11 cellular contexts compared by ENCODE assay signal in genomic region chr5:78568212-78568611, GRCh38.
DNase-seq lines count a peak whose midpoint lies in the region; ATAC-seq and TF ChIP-seq lines count a peak whose summit lies in the region.
"Had no signal": no experiment of that assay in that cellular context is flagged by ENCODE, and none has a peak within 500 bp of the region (broad histone marks: within the 10 kb centered on the region; RNA-seq: fewer than 3 reads in every experiment).

No MANE protein-coding gene starts in this region.

- peaks cover 34% of the 10 kb centered on the region for H3K4me1 Mint-ChIP-seq in mesothelial cell of epicardium
- H3K4me1 Mint-ChIP-seq: activated naive CD8-positive, alpha-beta T cell treated with anti-CD3 and anti-CD28 coated beads for 36 hours had no signal

- peak in 1 of 56 donors; percentile 9 for TF ChIP-seq CTCF in dorsolateral prefrontal cortex (IDR thresholded peaks at IDR 0.05 in 54 of 56, conservative IDR thresholded peaks at IDR 0.05 in 2 of 56; ENCODE audit: low read depth in 1 of 56, partially characterized antibody in 56 of 56)
- no peak for TF ChIP-seq CTCF in mesothelial cell of epicardium (IDR thresholded peaks at IDR 0.05; ENCODE audit: unreplicated experiment)
- TF ChIP-seq CTCF in thoracic aorta (IDR thresholded peaks at IDR 0.05), result no peak

- H3K4me1 ChIP-seq in thoracic aorta (ENCODE audit: control insufficient read depth in 1 of 2, low read depth in 2 of 2), result peaks cover 39 to 56% of the 10 kb centered on the region in 2 donors

- peaks cover 17% of the 10 kb centered on the region for H3K36me3 Mint-ChIP-seq in mesothelial cell of epicardium
- H3K36me3 Mint-ChIP-seq: activated naive CD8-positive, alpha-beta T cell treated with anti-CD3 and anti-CD28 coated beads for 36 hours had no signal

- no peaks in the 10 kb centered on the region for H3K27me3 ChIP-seq in dorsolateral prefrontal cortex
- H3K27me3 ChIP-seq in thoracic aorta (replicated peaks; ENCODE audit: insufficient read depth), result no peaks in the 10 kb centered on the region

- H3K4me3 Mint-ChIP-seq in mesothelial cell of epicardium, result no peak overlapping the region
- H3K4me3 Mint-ChIP-seq: activated naive CD8-positive, alpha-beta T cell treated with anti-CD3 and anti-CD28 coated beads for 36 hours had no signal

- in situ Hi-C loops in SK-MEL-5 (cut with HindIII; ENCODE audit: low pct_unique_long_range_greater_than_20kb, low sequenced_read_pairs), result no loop called here

- peak overlapping the region in 27 of 59 donors; percentile 1 to 46 (median 19) for H3K4me3 ChIP-seq in dorsolateral prefrontal cortex
- no peak overlapping the region for H3K4me3 ChIP-seq in thoracic aorta

- peaks cover 5% of the 10 kb centered on the region for H3K9me3 Mint-ChIP-seq in mesothelial cell of epicardium

- H3K27me3 Mint-ChIP-seq in mesothelial cell of epicardium (ENCODE audit: low read depth), result no peaks in the 10 kb centered on the region
- H3K27me3 Mint-ChIP-seq: activated naive CD8-positive, alpha-beta T cell treated with anti-CD3 and anti-CD28 coated beads for 36 hours had no signal

- intact Hi-C loops in dorsolateral prefrontal cortex (cut with DNase I), result no loop called here

- DNase-seq in SK-MEL-5 (ENCODE audit: low read depth, low spot score) (peak; percentile 98), dorsolateral prefrontal cortex (peak in 5 of 10 donors; percentile 40 to 72 (median 59)), mesothelial cell of epicardium (ENCODE audit: low spot score in 2 of 2, unreplicated experiment in 2 of 2) (no peak), thoracic aorta (ENCODE audit: low spot score) (no peak), amniotic stem cell (lab: John Stamatoyannopoulos, UW) (no peak), NOMO-1 (lab: John Stamatoyannopoulos, UW; ENCODE audit: unreplicated experiment in 2 of 2) (no peak)
- DNase-seq: activated CD8-positive, alpha-beta memory T cell treated with anti-CD3 and anti-CD28 coated beads, Interleukin-2, amount 50 U/mL, for 48 hours; activated naive CD8-positive, alpha-beta T cell treated with anti-CD3 and anti-CD28 coated beads for 36 hours; EL had no signal

- H3K9me3 ChIP-seq in thoracic aorta, result no peaks in the 10 kb centered on the region

- no peaks in the 10 kb centered on the region for H3K36me3 ChIP-seq in thoracic aorta

- peak overlapping the region; percentile 68 for H3K27ac Mint-ChIP-seq in mesothelial cell of epicardium
- H3K27ac Mint-ChIP-seq: activated naive CD8-positive, alpha-beta T cell treated with anti-CD3 and anti-CD28 coated beads for 36 hours had no signal

- H3K27ac ChIP-seq in dorsolateral prefrontal cortex (peak overlapping the region in 49 of 59 donors; percentile 2 to 88 (median 54)), thoracic aorta (peak overlapping the region; percentile 2 to 31)
- H3K27ac ChIP-seq: C4-2B had no signal

- ATAC-seq in thoracic aorta (ENCODE audit: insufficient number of reproducible peaks, low FRiP score, low read depth) (no peak), HG03139 (IDR thresholded peaks at IDR 0.05; ENCODE audit: unreplicated experiment) (no peak)
